In the genomic region with DNA sequence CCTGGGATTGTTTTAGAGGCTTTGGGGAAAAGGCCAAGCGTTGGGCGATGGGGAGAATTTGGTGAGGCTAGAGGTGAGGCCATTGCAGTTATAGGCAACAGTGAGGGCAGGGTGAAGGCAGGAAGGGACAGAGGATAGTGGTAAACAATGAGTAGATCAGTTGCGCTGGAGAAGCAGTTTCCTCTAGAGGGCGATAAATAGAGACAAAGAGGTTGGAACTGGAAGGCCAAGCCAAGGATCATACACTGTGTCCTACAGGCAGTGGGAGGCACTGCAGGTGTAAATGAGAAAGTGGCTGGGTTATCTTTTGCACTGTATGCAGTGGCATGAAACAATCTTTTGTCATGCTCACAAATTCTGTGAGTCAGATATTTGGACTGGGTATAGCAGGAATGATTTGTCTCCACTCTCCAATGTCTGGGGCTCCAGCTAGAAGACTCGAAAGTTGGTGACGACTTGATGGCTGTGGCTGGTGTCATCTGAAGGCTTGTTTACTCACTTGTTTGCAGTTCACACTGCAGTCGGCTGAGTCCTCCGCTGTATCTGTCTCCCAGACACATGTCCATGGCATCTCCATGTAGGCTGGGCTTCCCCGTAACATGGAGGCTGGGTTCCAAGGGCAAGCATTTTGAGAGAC, we compare ENCODE assay signal across 9 cellular contexts.
A peak's percentile ranks its signal among the peaks of the same experiment; 100 is the strongest.
DNase-seq lines count a peak whose midpoint lies in the region; ATAC-seq, FAIRE-seq and TF ChIP-seq lines count a peak whose summit lies in the region.
"Had no signal": no experiment of that assay in that cellular context is flagged by ENCODE, and none has a peak within 500 bp of the region (broad histone marks: within the 10 kb centered on the region; RNA-seq: fewer than 3 reads in every experiment).

No MANE protein-coding gene starts in this region.

- peaks cover 0 to 8% (median 0%) of the 10 kb centered on the region in 3 donors for H3K4me1 Mint-ChIP-seq in T-cell

- POLR2A ChIA-PET in T-cell (lab: Charles Lee) = no interaction called here

- FAIRE-seq in TTC549 (lab: Jason Lieb, UNC) = peak; percentile 92

- TF ChIP-seq CTCF in foreskin keratinocyte (conservative IDR thresholded peaks at IDR 0.05) = peak; percentile 99

- DNase-seq in D341Med (ENCODE audit: low spot score) (peak; percentile 47), NCI-H146 treated with DMSO at 0.1 percent for 48 hours (lab: John Stamatoyannopoulos, UW; ENCODE audit: unreplicated experiment) (peak; percentile 90), foreskin keratinocyte (peak; percentile 52 to 78), T-cell (no peak)
- peak in 2 of 3 donors; percentile 7 to 23 for DNase-seq in stimulated activated CD4-positive, alpha-beta T cell treated with anti-CD3 and anti-CD28 coated beads, TNF-alpha, amount 100 ng/mL, for 48 hours (ENCODE audit: low read depth in 3 of 3)

- H3K9me3 Mint-ChIP-seq in T-cell = peaks cover 0 to 5% (median 0%) of the 10 kb centered on the region in 3 donors

- no peak overlapping the region for H3K4me3 Mint-ChIP-seq in T-cell
- H3K4me3 Mint-ChIP-seq: activated naive CD8-positive, alpha-beta T cell had no signal

- CTCF ChIA-PET in T-cell (lab: Charles Lee) = no interaction called here

- ATAC-seq in GM18870 (IDR thresholded peaks at IDR 0.05; ENCODE audit: unreplicated experiment) (peak; percentile 89), HG03025 (IDR thresholded peaks at IDR 0.05; ENCODE audit: low FRiP score, unreplicated experiment) (peak; percentile 92), foreskin keratinocyte (peak; percentile 95), T-cell (replicated peaks in 1 of 4) (no peak)

- no peaks in the 10 kb centered on the region for H3K4me1 ChIP-seq in foreskin keratinocyte

- no peaks in the 10 kb centered on the region for H3K36me3 Mint-ChIP-seq in T-cell
- H3K36me3 Mint-ChIP-seq: activated naive CD8-positive, alpha-beta T cell had no signal

- H3K27ac Mint-ChIP-seq in T-cell = no peak overlapping the region
- H3K27ac Mint-ChIP-seq: activated naive CD8-positive, alpha-beta T cell had no signal

- H3K27me3 ChIP-seq in foreskin keratinocyte = no peaks in the 10 kb centered on the region

- H3K27me3 Mint-ChIP-seq in T-cell = peaks cover 14 to 15% of the 10 kb centered on the region in 2 donors

- no peak overlapping the region for H3K27ac ChIP-seq in foreskin keratinocyte

Comparison
In these comparisons a context has a peak if more than half of its experiments do, and no peak if none do; other contexts are left out.
1. DNase-seq: peak in D341Med (single experiment), NCI-H146 treated with DMSO at 0.1 percent for 48 hours (single experiment), foreskin keratinocyte (2 of 2) and stimulated activated CD4-positive, alpha-beta T cell treated with anti-CD3 and anti-CD28 coated beads, TNF-alpha, amount 100 ng/mL, for 48 hours (2 of 3); none in T-cell (0 of 34).
2. ATAC-seq: peak in GM18870 (single experiment), HG03025 (single experiment) and foreskin keratinocyte (single experiment); none in T-cell (0 of 4).